In the genomic region with DNA sequence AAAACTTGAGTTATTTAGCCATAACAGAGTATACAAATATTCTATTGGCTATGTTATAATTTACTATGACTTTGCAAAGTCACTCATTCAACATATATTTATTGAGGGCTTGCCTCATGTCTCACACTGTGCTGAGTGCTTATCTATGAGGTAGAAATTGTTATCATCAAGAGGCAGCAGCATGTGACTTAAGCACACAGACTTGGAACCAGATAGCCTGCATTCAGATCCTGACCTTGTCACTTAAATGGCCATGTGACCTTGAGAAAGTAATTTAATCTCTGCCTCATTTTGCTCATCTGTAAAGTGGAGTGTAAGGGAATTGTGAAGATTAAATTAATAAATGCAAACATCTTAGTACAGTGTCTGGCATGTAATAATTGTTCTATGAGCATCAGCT, we compare ENCODE assay signal across 15 cellular contexts. TPM values are rescaled to one million over a fixed set of nuclear protein-coding genes. Genes with fewer than 3 reads are reported as not detected.
"Had no signal": no experiment of that assay in that cellular context is flagged by ENCODE, and none has a peak within 500 bp of the region (broad histone marks: within the 10 kb centered on the region; RNA-seq: fewer than 3 reads in every experiment).

No MANE protein-coding gene starts in this region.

- H3K27ac Mint-ChIP-seq: activated T-helper 2 cell treated with anti-CD3 and anti-CD28 coated beads, Interferon-gamma antibody, Interleukin-2, Interleukin-4, amounts not matched to agents 10 μg/mL and 5 μg/mL and 100 μg/mL, durations not matched to agents 14 hours and 24 hours and 36 hours; natural killer cell treated with Interleukin-12 subunit alpha and Interleukin-12 subunit beta and Interleukin-15 and Interleukin-18, amount 100 ng/mL, for 72 hours; stimulated activated naive CD8-positive, alpha-beta T cell treated with anti-CD3 and anti-CD28 coated beads, Interleukin-15, amount 100 ng/mL, for 72 hours had no signal

- H3K4me3 Mint-ChIP-seq: natural killer cell treated with Interleukin-12 subunit alpha and Interleukin-12 subunit beta and Interleukin-15 and Interleukin-18, amount 100 ng/mL, for 72 hours; stimulated activated naive CD8-positive, alpha-beta T cell treated with anti-CD3 and anti-CD28 coated beads, Interleukin-15, amount 100 ng/mL, for 72 hours had no signal

- DNase-seq: activated CD4-positive, CD25-positive, alpha-beta regulatory T cell; activated naive CD4-positive, alpha-beta T cell treated with anti-CD3 and anti-CD28 coated beads, Interleukin-2, amount 50 U/mL, for 16 hours; adrenal gland; body of pancreas; occipital lobe; stimulated activated CD4-positive, alpha-beta T cell treated with anti-CD3 and anti-CD28 coated beads, Interleukin-4, amount 100 ng/mL, for 4 hours; stimulated activated naive CD8-positive, alpha-beta T cell treated with anti-CD3 and anti-CD28 coated beads, Interleukin-15, amount 100 ng/mL, for 72 hours; testis had no signal

- H3K36me3 ChIP-seq: adrenal gland had no signal

- H3K27me3 ChIP-seq: adrenal gland, body of pancreas, foreskin keratinocyte, testis had no signal

- H3K9me3 ChIP-seq: adrenal gland, body of pancreas, testis had no signal

- ATAC-seq: body of pancreas; foreskin keratinocyte; left lobe of liver; natural killer cell treated with Interleukin-12 subunit alpha and Interleukin-12 subunit beta and Interleukin-15 and Interleukin-18, amount 100 ng/mL, for 72 hours; stimulated activated naive CD8-positive, alpha-beta T cell treated with anti-CD3 and anti-CD28 coated beads, Interleukin-15, amount 100 ng/mL, for 72 hours had no signal

- H3K4me3 ChIP-seq: adrenal gland, body of pancreas, testis had no signal

- H3K36me3 Mint-ChIP-seq: natural killer cell treated with Interleukin-12 subunit alpha and Interleukin-12 subunit beta and Interleukin-15 and Interleukin-18, amount 100 ng/mL, for 72 hours had no signal

- H3K27ac ChIP-seq: adrenal gland, body of pancreas, foreskin keratinocyte, testis had no signal

- H3K4me1 ChIP-seq: adrenal gland, body of pancreas, testis had no signal

- FAIRE-seq: endometrium, islet of Langerhans had no signal

RNA-seq across cellular contexts. Expression of gene SMIM43, which starts 26.0 kb away (rescaled TPM):
- total RNA-seq: activated T-helper 2 cell treated with anti-CD3 and anti-CD28 coated beads, Interferon-gamma antibody, Interleukin-2, Interleukin-4, amounts not matched to agents 10 μg/mL and 5 μg/mL and 100 μg/mL, durations not matched to agents 14 hours and 24 hours and 36 hours; body of pancreas; foreskin keratinocyte; left lobe of liver; mucosa of gallbladder; natural killer cell treated with Interleukin-12 subunit alpha and Interleukin-12 subunit beta and Interleukin-15 and Interleukin-18, amount 100 ng/mL, for 72 hours had no signal
